26 cellular contexts compared by ENCODE assay signal in genomic region chr2:119116411-119117295, GRCh38. TPM values are rescaled to one million over a fixed set of nuclear protein-coding genes. Genes with fewer than 3 reads are reported as not detected.
"Had no signal": no experiment of that assay in that cellular context is flagged by ENCODE, and none has a peak within 500 bp of the region (broad histone marks: within the 10 kb centered on the region; RNA-seq: fewer than 3 reads in every experiment).

No MANE protein-coding gene starts in this region.

- H3K4me1 ChIP-seq: esophagus squamous epithelium, suprapubic skin, thyroid gland, upper lobe of right lung had no signal

- H3K4me1 Mint-ChIP-seq: immature natural killer cell had no signal

- H3K27ac Mint-ChIP-seq: immature natural killer cell; naive thymus-derived CD8-positive, alpha-beta T cell had no signal

- H3K27me3 ChIP-seq: ovary, thyroid gland, upper lobe of right lung had no signal

- H3K36me3 ChIP-seq: esophagus squamous epithelium, ovary, suprapubic skin, thyroid gland, upper lobe of right lung had no signal

- DNase-seq: central memory CD4-positive, alpha-beta T cell; cortex of kidney; dorsolateral prefrontal cortex; effector memory CD4-positive, alpha-beta T cell; esophagus squamous epithelium; foreskin fibroblast; immature natural killer cell; kidney; left colon; mammary epithelial cell; naive thymus-derived CD8-positive, alpha-beta T cell; ovary; right cardiac atrium; stimulated activated CD4-positive, alpha-beta T cell treated with anti-CD3 and anti-CD28 coated beads, Interleukin-2, amount 100 ng/mL, for 48 hours; stimulated activated naive CD8-positive, alpha-beta T cell treated with anti-CD3 and anti-CD28 coated beads, Interleukin-15, Interleukin-2, amounts not matched to agents 100 U/mL and 50 U/mL, for 24 hours; thyroid gland; upper lobe of right lung had no signal

- H3K4me3 Mint-ChIP-seq: immature natural killer cell; naive thymus-derived CD8-positive, alpha-beta T cell had no signal

- H3K4me2 ChIP-seq: smooth muscle cell had no signal

- H3K9me3 Mint-ChIP-seq: immature natural killer cell had no signal

- H3K4me3 ChIP-seq: dorsolateral prefrontal cortex, esophagus squamous epithelium, ovary, smooth muscle cell, suprapubic skin, thyroid gland, upper lobe of right lung had no signal

- ATAC-seq: left colon; naive thymus-derived CD8-positive, alpha-beta T cell; right cardiac atrium; stimulated activated naive CD8-positive, alpha-beta T cell treated with anti-CD3 and anti-CD28 coated beads, Interleukin-15, Interleukin-2, amounts not matched to agents 100 U/mL and 50 U/mL, for 24 hours; upper lobe of right lung had no signal

- H3K9me3 ChIP-seq: ovary, suprapubic skin, thyroid gland, upper lobe of right lung had no signal

- H3K27ac ChIP-seq: dorsolateral prefrontal cortex, epithelial cell of prostate, esophagus squamous epithelium, ovary, suprapubic skin, thyroid gland, upper lobe of right lung had no signal

RNA-seq across cellular contexts. Expression of gene C1QL2, which starts 41.9 kb away (rescaled TPM):
- total RNA-seq: chondrocyte; esophagus squamous epithelium; kidney; left colon; liver; mammary epithelial cell; mesenteric fat pad; mononuclear cell; naive thymus-derived CD8-positive, alpha-beta T cell; posterior vena cava; right cardiac atrium; smooth muscle cell; thyroid gland; upper lobe of right lung had no signal
- polyA plus RNA-seq: immature natural killer cell; liver; mammary epithelial cell; naive thymus-derived CD8-positive, alpha-beta T cell; neural cell; ovary; right cardiac atrium; smooth muscle cell had no signal
